In the genomic region with DNA sequence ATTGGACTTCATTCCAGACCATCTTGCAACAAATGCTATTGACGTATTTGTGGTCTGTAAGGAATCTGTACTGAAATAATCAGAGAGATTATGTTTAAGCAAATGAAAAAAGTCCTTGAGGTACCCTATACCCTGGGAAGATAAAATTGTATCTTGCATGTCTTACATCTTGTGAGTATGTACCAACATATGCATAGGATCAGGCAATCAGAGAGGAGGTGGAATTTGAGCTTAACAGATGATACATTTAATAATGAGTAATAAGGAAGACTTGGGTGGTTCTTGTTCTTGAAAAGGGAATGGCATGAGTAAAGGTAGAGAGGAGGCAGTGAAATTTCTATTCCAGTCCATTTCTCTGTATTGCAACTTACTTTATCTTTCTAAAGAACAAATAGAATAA, we compare ENCODE assay signal across 24 cellular contexts. TPM values are rescaled to one million over a fixed set of nuclear protein-coding genes. Genes with fewer than 3 reads are reported as not detected.
A peak's percentile ranks its signal among the peaks of the same experiment; 100 is the strongest.
DNase-seq lines count a peak whose midpoint lies in the region; ATAC-seq, FAIRE-seq and TF ChIP-seq lines count a peak whose summit lies in the region.
"Had no signal": no experiment of that assay in that cellular context is flagged by ENCODE, and none has a peak within 500 bp of the region (broad histone marks: within the 10 kb centered on the region; RNA-seq: fewer than 3 reads in every experiment).

No MANE protein-coding gene starts in this region.

- H3K27me3 ChIP-seq in IMR-90 (ENCODE audit: control insufficient read depth, insufficient read depth, low read length), result no peaks in the 10 kb centered on the region
- no peaks in the 10 kb centered on the region for H3K27me3 ChIP-seq in bronchial epithelial cell (ENCODE audit: control insufficient read depth, insufficient read depth, low read length)
- no peaks in the 10 kb centered on the region for H3K27me3 ChIP-seq in esophagus muscularis mucosa
- no peaks in the 10 kb centered on the region for H3K27me3 ChIP-seq in CD4-positive, alpha-beta T cell (ENCODE audit: control insufficient read depth, insufficient read depth, low read length)

- H2BK120ac ChIP-seq in IMR-90 (ENCODE audit: low read depth, low read length), result no peak overlapping the region

- H2BK15ac ChIP-seq in IMR-90 (ENCODE audit: low read depth, low read length), result no peak overlapping the region

- peak; percentile 44 for DNase-seq in IMR-90
- DNase-seq in bronchial epithelial cell (ENCODE audit: low read depth), result peak; percentile 65
- DNase-seq in fibroblast of peridontal ligament (ENCODE audit: extremely low read depth), result peak; percentile 30
- no peak for DNase-seq in GM12891 (ENCODE audit: insufficient read length, low spot score)
- no peak for DNase-seq in esophagus muscularis mucosa (ENCODE audit: extremely low spot score)
- no peak for DNase-seq in CD4-positive, alpha-beta T cell
- DNase-seq: AML-193, COR-L47, DMS 273 treated with DMSO at 0.1 percent for 48 hours, HFFc6, NCI-H1417 treated with DMSO at 0.1 percent for 48 hours, NCI-H187 treated with DMSO at 0.1 percent for 48 hours, NCI-H226, NCI-H524, SW 1271 had no signal

- H3K14ac ChIP-seq in IMR-90 (replicated peaks; ENCODE audit: low read depth, low read length), result no peak overlapping the region

- dilution Hi-C loops in IMR-90 (cut with HindIII; ENCODE audit: low sequenced_read_pairs, unreplicated experiment), result no loop called here

- POLR2A ChIA-PET in IMR-90 (lab: Charles Lee; ENCODE audit: unreplicated experiment), result interaction anchor here (0.5 to 0.7 kb wide), 2 partner anchors 10 to 1490 kb away, joined by 3 read pairs; no protein-coding TSS in a partner anchor
- POLR2A ChIA-PET in CD4-positive, alpha-beta T cell (lab: Charles Lee), result no interaction called here

- no peak overlapping the region for H3K4ac ChIP-seq in IMR-90 (ENCODE audit: low read depth, low read length)

- no peak overlapping the region for H3K56ac ChIP-seq in IMR-90 (ENCODE audit: extremely low read depth, insufficient read depth, low read length)

- H3K4me1 Mint-ChIP-seq in CD4-positive, alpha-beta T cell (ENCODE audit: low read depth), result peaks cover 69% of the 10 kb centered on the region

- no peak overlapping the region for H3K4me2 ChIP-seq in IMR-90 (ENCODE audit: low read depth, low read length)
- H3K4me2 ChIP-seq: KMS-11 had no signal

- H3K9me1 ChIP-seq in IMR-90 (ENCODE audit: insufficient read depth, low read length), result peaks cover 10% of the 10 kb centered on the region

- no peak overlapping the region for H3K9ac ChIP-seq in IMR-90 (ENCODE audit: low read depth, low read length)
- H3K9ac ChIP-seq: KMS-11 had no signal

- no peak overlapping the region for H4K5ac ChIP-seq in IMR-90 (ENCODE audit: low read depth, low read length)

- H2BK5ac ChIP-seq in IMR-90 (ENCODE audit: low read depth, low read length, poor library complexity, severe bottlenecking), result no peak overlapping the region

- no peak overlapping the region for H2AK5ac ChIP-seq in IMR-90 (ENCODE audit: low read depth, low read length)

- no peak overlapping the region for H2BK20ac ChIP-seq in IMR-90 (ENCODE audit: low read depth, low read length)

- H2AK9ac ChIP-seq in IMR-90 (replicated peaks; ENCODE audit: low read depth, low read length, poor library complexity), result no peak overlapping the region

- H3K27ac ChIP-seq in IMR-90 (ENCODE audit: insufficient read depth, low read length), result no peak overlapping the region
- no peak overlapping the region for H3K27ac ChIP-seq in esophagus muscularis mucosa (replicated peaks in 1 of 4)
- no peak overlapping the region for H3K27ac ChIP-seq in CD4-positive, alpha-beta T cell (ENCODE audit: low read depth, low read length)
- H3K27ac ChIP-seq: KMS-11 had no signal

- H3K79me1 ChIP-seq in IMR-90 (ENCODE audit: low read depth in 1 of 2, low read length in 2 of 2), result peaks cover 31 to 53% of the 10 kb centered on the region in 2 experiments

- H3K23ac ChIP-seq in IMR-90 (ENCODE audit: low read depth, low read length), result no peak overlapping the region

- no peak overlapping the region for H3K27ac Mint-ChIP-seq in CD4-positive, alpha-beta T cell
- H3K27ac Mint-ChIP-seq: HFFc6 had no signal

- WGBS in IMR-90 (ENCODE audit: extremely low coverage in 2 of 2, insufficient read length in 1 of 2), 2 experiments, result no CpG with 5 or more reads among the region's 1 CpG
- WGBS in esophagus muscularis mucosa, result 89% methylated on average over 1 of the region's 1 CpG

- CTCF ChIA-PET in IMR-90 (lab: Yijun Ruan, JAX), result interaction anchor here (2.2 kb wide), 1 partner anchor 282 kb away, joined by 8 read pairs; no protein-coding TSS in a partner anchor
- CTCF ChIA-PET in CD4-positive, alpha-beta T cell (lab: Charles Lee), result no interaction called here

- no peak overlapping the region for H2AFZ ChIP-seq in IMR-90 (replicated peaks; ENCODE audit: low read length, poor library complexity)

- peaks cover 29% of the 10 kb centered on the region; the same call in 1 of the 2 replicates for H4K20me1 ChIP-seq in IMR-90 (ENCODE audit: insufficient read depth, low read length)

- FAIRE-seq in bronchial epithelial cell (lab: Jason Lieb, UNC), result no peak
- FAIRE-seq in GM12891 (lab: Jason Lieb, UNC), result no peak
- FAIRE-seq: GM12878, GM19239 had no signal

- H3K9me3 Mint-ChIP-seq in CD4-positive, alpha-beta T cell, result no peaks in the 10 kb centered on the region
- H3K9me3 Mint-ChIP-seq: CD14-positive monocyte, HFFc6 had no signal

- H3K36me3 ChIP-seq in IMR-90 (ENCODE audit: control insufficient read depth, insufficient read depth, low read length) (no peaks in the 10 kb centered on the region), bronchial epithelial cell (ENCODE audit: control insufficient read depth, insufficient read depth, low read length) (no peaks in the 10 kb centered on the region), esophagus muscularis mucosa (no peaks in the 10 kb centered on the region)

- ATAC-seq in IMR-90 (ENCODE audit: low read depth) (no peak; the same call in 1 of the 2 replicates), HG03571 (IDR thresholded peaks at IDR 0.05; ENCODE audit: unreplicated experiment) (no peak)
- no peak for ATAC-seq in CD4-positive, alpha-beta T cell (ENCODE audit: poor library complexity)
- ATAC-seq: GM12878, Right ventricle myocardium inferior had no signal

- no TSS peak for BruUV-seq in IMR-90 (replicated peaks; lab: Mats Ljungman, UMichigan)

- H3K4me1 ChIP-seq in IMR-90 (ENCODE audit: control insufficient read depth, insufficient read depth, low read length), result peaks cover 5% of the 10 kb centered on the region
- H3K4me1 ChIP-seq in esophagus muscularis mucosa, result peaks cover 0 to 44% (median 34%) of the 10 kb centered on the region in 4 donors

- TF ChIP-seq POLR2A in IMR-90 (IDR thresholded peaks at IDR 0.05; ENCODE audit: low read depth, low read length), result no peak
- TF ChIP-seq POLR2A in GM12891 (IDR thresholded peaks at IDR 0.05; ENCODE audit: low read depth, low read length), result no peak
- no peak for TF ChIP-seq POLR2A in esophagus muscularis mucosa (IDR thresholded peaks at IDR 0.05; ENCODE audit: low read depth)

- TF ChIP-seq RAD21 in IMR-90 (IDR thresholded peaks at IDR 0.05; ENCODE audit: low read length), result no peak

- no peak overlapping the region for H4K8ac ChIP-seq in IMR-90 (ENCODE audit: low read depth in 2 of 2, low read length in 2 of 2)

- intact Hi-C loops in IMR-90 (cut with micrococcal nuclease), result no loop called here
- intact Hi-C loops in esophagus muscularis mucosa (cut with DNase I), result no loop called here
- intact Hi-C loops in CD4-positive, alpha-beta T cell (cut with DNase I, micrococcal nuclease), result no loop called here

- H4K91ac ChIP-seq in IMR-90 (ENCODE audit: insufficient read depth, low read depth, low read length), result no peak overlapping the region

- no peak for TF ChIP-seq CTCF in IMR-90 (conservative IDR thresholded peaks at IDR 0.05; ENCODE audit: low read depth, low read length)
- TF ChIP-seq CTCF in bronchial epithelial cell (IDR thresholded peaks at IDR 0.05; ENCODE audit: insufficient read depth, low read length, severe bottlenecking), result no peak
- TF ChIP-seq CTCF in esophagus muscularis mucosa (IDR thresholded peaks at IDR 0.05), result no peak
- TF ChIP-seq CTCF in CD4-positive, alpha-beta T cell (IDR thresholded peaks at IDR 0.05), result no peak

- H3K36me3 Mint-ChIP-seq in CD4-positive, alpha-beta T cell (ENCODE audit: low read depth), result no peaks in the 10 kb centered on the region
- H3K36me3 Mint-ChIP-seq: CD14-positive monocyte had no signal

- in situ Hi-C loops in IMR-90 (cut with MboI; ENCODE audit: low sequenced_read_pairs), result no loop called here

- no peak for TF ChIP-seq EP300 in esophagus muscularis mucosa (IDR thresholded peaks at IDR 0.05)

- H3K4me3 Mint-ChIP-seq in CD4-positive, alpha-beta T cell, result no peak overlapping the region
- H3K4me3 Mint-ChIP-seq: CD14-positive monocyte, HFFc6 had no signal

- no peak overlapping the region for H3K18ac ChIP-seq in IMR-90 (ENCODE audit: low read depth, low read length)

- H3K9me3 ChIP-seq in IMR-90 (ENCODE audit: control insufficient read depth, insufficient read depth, low read length), result no peaks in the 10 kb centered on the region
- H3K9me3 ChIP-seq in esophagus muscularis mucosa, result no peaks in the 10 kb centered on the region
- no peaks in the 10 kb centered on the region for H3K9me3 ChIP-seq in CD4-positive, alpha-beta T cell (ENCODE audit: control insufficient read depth, low read length)

- no peaks in the 10 kb centered on the region for H3K27me3 Mint-ChIP-seq in CD4-positive, alpha-beta T cell

- H3K4me3 ChIP-seq in IMR-90 (ENCODE audit: insufficient read depth, low read depth, low read length), result no peak overlapping the region
- no peak overlapping the region for H3K4me3 ChIP-seq in bronchial epithelial cell (ENCODE audit: low read depth, low read length)
- no peak overlapping the region for H3K4me3 ChIP-seq in esophagus muscularis mucosa
- H3K4me3 ChIP-seq: GM12878 had no signal

TF ChIP-seq in IMR-90, 13 proteins besides CTCF, POLR2A, EP300 and RAD21 (continues in another document):
- TF ChIP-seq MAFK (IDR thresholded peaks at IDR 0.05; ENCODE audit: low read depth, low read length), result no peak

TF ChIP-seq in GM12891, 5 proteins besides CTCF, POLR2A, EP300 and RAD21:
- no peak for TF ChIP-seq TAF1 (IDR thresholded peaks at IDR 0.05; ENCODE audit: low read depth, low read length)

RNA-seq across cellular contexts. Expression of gene MOSMO, which starts 10.6 kb away (rescaled TPM):
- total RNA-seq in IMR-90 (2012; rRNA removed) (16.0 and 16.9 TPM in 2 replicates), bronchial epithelial cell (9.7 and 17.6 TPM in 2 replicates), esophagus muscularis mucosa (10 to 100 TPM; 15.1 to 21.6 (median 17.6) TPM)
- polyA plus RNA-seq in IMR-90 (2012; rRNA removed), result 8.0 and 10.5 TPM in 2 replicates
- polyA plus RNA-seq in IMR-90 (2012; cell fraction: cytosol; rRNA removed), result 2.8 and 3.5 TPM in 2 replicates
- 8.8 and 35.7 TPM in 2 replicates for polyA plus RNA-seq in IMR-90 (2012; cell fraction: nucleus; rRNA removed; ENCODE audit: low replicate concordance)
- 4.7 TPM for polyA plus RNA-seq in GM12891 (2012; ENCODE audit: low read depth, missing spikeins)
- 1 to 10 TPM; 2.3 to 2.8 TPM for total RNA-seq in CD4-positive, alpha-beta T cell

RNA-seq across cellular contexts. Expression of gene PDZD9, which starts 17.6 kb away (rescaled TPM):
- total RNA-seq in IMR-90 (2012; rRNA removed) (not detected in 2 replicates), bronchial epithelial cell (not detected in 2 replicates), esophagus muscularis mucosa (not detected)
- polyA plus RNA-seq in IMR-90 (2012; rRNA removed), result 0.13 TPM in 1 of 2 replicates, not detected in the other
- not detected in 2 replicates for polyA plus RNA-seq in IMR-90 (2012; cell fraction: cytosol; rRNA removed)
- polyA plus RNA-seq in IMR-90 (2012; cell fraction: nucleus; rRNA removed; ENCODE audit: low replicate concordance), result not detected in 2 replicates
- polyA plus RNA-seq in GM12891 (2012; ENCODE audit: low read depth, missing spikeins), result not detected
- total RNA-seq in CD4-positive, alpha-beta T cell, result not detected
- total RNA-seq: Daoy, GM12878, H4, HFFc6, HT-29, Right ventricle myocardium inferior had no signal

Comparison
In these comparisons a context has a peak if more than half of its experiments do, and no peak if none do; other contexts are left out.
1. DNase-seq: peak in IMR-90 (single experiment), bronchial epithelial cell (single experiment) and fibroblast of peridontal ligament (single experiment); none in GM12891 (single experiment), esophagus muscularis mucosa (single experiment) and CD4-positive, alpha-beta T cell (0 of 10).